ENCODE assay signal across 8 cellular contexts in genomic region chr14:55580401-55581010, GRCh38. TPM values are rescaled to one million over a fixed set of nuclear protein-coding genes. Genes with fewer than 3 reads are reported as not detected.
DNase-seq lines count a peak whose midpoint lies in the region; ATAC-seq and TF ChIP-seq lines count a peak whose summit lies in the region.

No MANE protein-coding gene starts in this region.

- H3K4me3 Mint-ChIP-seq in activated CD8-positive, alpha-beta T cell treated with anti-CD3 and anti-CD28 coated beads, Interleukin-2, amount 10 ng/mL, durations not matched to agents 7 days and 5 days = peak overlapping the region; percentile 90
- H3K4me3 Mint-ChIP-seq in endodermal cell = peak overlapping the region; percentile 93

- peak; percentile 34 for ATAC-seq in GM21576 (IDR thresholded peaks at IDR 0.05; ENCODE audit: unreplicated experiment)
- ATAC-seq in activated CD8-positive, alpha-beta T cell treated with anti-CD3 and anti-CD28 coated beads, Interleukin-2, amount 10 ng/mL, durations not matched to agents 7 days and 5 days = peak; percentile 66

- H3K36me3 Mint-ChIP-seq in activated CD8-positive, alpha-beta T cell treated with anti-CD3 and anti-CD28 coated beads, Interleukin-2, amount 10 ng/mL, durations not matched to agents 7 days and 5 days (ENCODE audit: low read depth) = no peaks in the 10 kb centered on the region
- no peaks in the 10 kb centered on the region for H3K36me3 Mint-ChIP-seq in endodermal cell (ENCODE audit: low read depth)

- 0% methylated on average over 31 to 70 of the region's 76 CpGs for WGBS in endodermal cell (ENCODE audit: insufficient coverage in 1 of 2, insufficient read length in 1 of 2), 2 experiments

- POLR2A ChIA-PET in activated CD8-positive, alpha-beta T cell treated with anti-CD3 and anti-CD28 coated beads, Interleukin-2, amount 10 ng/mL, durations not matched to agents 7 days and 5 days (lab: Charles Lee) = interaction anchor here (0.5 to 0.6 kb wide), 2 partner anchors 13 to 14 kb away, joined by 4 to 5 read pairs; no protein-coding TSS in a partner anchor

- H3K27ac ChIP-seq in endodermal cell (ENCODE audit: low read depth, low read length) = peak overlapping the region; percentile 62
- H3K27ac ChIP-seq in muscle layer of colon (ENCODE audit: low read depth, low read length) = peak overlapping the region; percentile 80

- H3K27me3 ChIP-seq in endodermal cell (ENCODE audit: control insufficient read depth, insufficient read depth, low read length, poor library complexity, severe bottlenecking) (no peaks in the 10 kb centered on the region), muscle layer of colon (ENCODE audit: control insufficient read depth in 1 of 2, insufficient read depth in 2 of 2, low read length in 2 of 2) (no peaks in the 10 kb centered on the region)

- CTCF ChIA-PET in activated CD8-positive, alpha-beta T cell treated with anti-CD3 and anti-CD28 coated beads, Interleukin-2, amount 10 ng/mL, durations not matched to agents 7 days and 5 days (lab: Charles Lee) = interaction anchor here (1.1 kb wide), 2 partner anchors 10 to 310 kb away, joined by 3 to 6 read pairs; no protein-coding TSS in a partner anchor

- peaks cover 34% of the 10 kb centered on the region for H3K4me1 Mint-ChIP-seq in activated CD8-positive, alpha-beta T cell treated with anti-CD3 and anti-CD28 coated beads, Interleukin-2, amount 10 ng/mL, durations not matched to agents 7 days and 5 days (ENCODE audit: low read depth)
- peaks cover 25% of the 10 kb centered on the region for H3K4me1 Mint-ChIP-seq in endodermal cell

- no peak for TF ChIP-seq CTCF in endodermal cell (conservative IDR thresholded peaks at IDR 0.05)

- no peaks in the 10 kb centered on the region for H3K27me3 Mint-ChIP-seq in activated CD8-positive, alpha-beta T cell treated with anti-CD3 and anti-CD28 coated beads, Interleukin-2, amount 10 ng/mL, durations not matched to agents 7 days and 5 days (ENCODE audit: low read depth)
- H3K27me3 Mint-ChIP-seq in endodermal cell (ENCODE audit: insufficient read depth) = no peaks in the 10 kb centered on the region

- peak overlapping the region; percentile 76 for H3K27ac Mint-ChIP-seq in activated CD8-positive, alpha-beta T cell treated with anti-CD3 and anti-CD28 coated beads, Interleukin-2, amount 10 ng/mL, durations not matched to agents 7 days and 5 days
- peak overlapping the region; percentile 67 for H3K27ac Mint-ChIP-seq in endodermal cell

- no peaks in the 10 kb centered on the region for H3K9me3 Mint-ChIP-seq in activated CD8-positive, alpha-beta T cell treated with anti-CD3 and anti-CD28 coated beads, Interleukin-2, amount 10 ng/mL, durations not matched to agents 7 days and 5 days (ENCODE audit: insufficient read depth)
- H3K9me3 Mint-ChIP-seq in endodermal cell = no peaks in the 10 kb centered on the region

- peak overlapping the region; percentile 79 for H3K4me3 ChIP-seq in endodermal cell (ENCODE audit: low read length)
- H3K4me3 ChIP-seq in muscle layer of colon (ENCODE audit: low read depth in 1 of 2, low read length in 2 of 2) = peak overlapping the region; percentile 68 to 74

- H3K36me3 ChIP-seq in endodermal cell (ENCODE audit: control insufficient read depth, insufficient read depth, low read length) (no peaks in the 10 kb centered on the region), muscle layer of colon (ENCODE audit: insufficient read depth, low read length) (no peaks in the 10 kb centered on the region)

- peak; percentile 45 for DNase-seq in Daoy (ENCODE audit: low read depth)
- DNase-seq in KG1 (lab: John Stamatoyannopoulos, UW) = peak; percentile 41
- DNase-seq in activated CD8-positive, alpha-beta T cell treated with anti-CD3 and anti-CD28 coated beads, Interleukin-2, amount 10 ng/mL, durations not matched to agents 7 days and 5 days = peak; percentile 63
- peak; percentile 80 for DNase-seq in endodermal cell
- peak; percentile 26 to 30 for DNase-seq in stimulated activated CD8-positive, alpha-beta memory T cell treated with anti-CD3 and anti-CD28 coated beads, Interleukin-7, amount 100 ng/mL, for 48 hours (ENCODE audit: extremely low read depth in 1 of 2, low read depth in 1 of 2)
- DNase-seq in NCI-H1694 treated with DMSO at 0.1 percent for 48 hours (lab: John Stamatoyannopoulos, UW) = no peak

- H3K9ac ChIP-seq in endodermal cell (ENCODE audit: extremely low read depth, low read length, poor library complexity, severe bottlenecking) (peak overlapping the region; percentile 69), muscle layer of colon (ENCODE audit: low read length) (peak overlapping the region; percentile 54)

- no peaks in the 10 kb centered on the region for H3K9me3 ChIP-seq in endodermal cell (ENCODE audit: control insufficient read depth, low read length)
- no peaks in the 10 kb centered on the region for H3K9me3 ChIP-seq in muscle layer of colon (ENCODE audit: low read length)

- peaks cover 4% of the 10 kb centered on the region for H3K4me1 ChIP-seq in endodermal cell (ENCODE audit: control insufficient read depth, insufficient read depth, low read length)
- H3K4me1 ChIP-seq in muscle layer of colon (ENCODE audit: insufficient read depth, low read length) = peaks cover 37% of the 10 kb centered on the region

RNA-seq across cellular contexts. Expression of gene KTN1, which starts 0.5 kb away (rescaled TPM):
- 221 and 307 TPM in 2 replicates for total RNA-seq in Daoy (2014; rRNA removed; shearing (Covaris generic))
- total RNA-seq in activated CD8-positive, alpha-beta T cell treated with anti-CD3 and anti-CD28 coated beads, Interleukin-2, amount 10 ng/mL, durations not matched to agents 7 days and 5 days = 10 to 100 TPM; 91.0 to 93.7 TPM
- total RNA-seq in endodermal cell = 100 to 1,000 TPM; 215 to 239 TPM
- polyA plus RNA-seq in endodermal cell (2013, experiment 1 of 2) = 109 TPM
- polyA plus RNA-seq in endodermal cell (2013, experiment 2 of 2) = 125 TPM
